23 cellular contexts compared by ENCODE assay signal in genomic region chr7:110373514-110374258, GRCh38.
DNase-seq lines count a peak whose midpoint lies in the region; ATAC-seq and TF ChIP-seq lines count a peak whose summit lies in the region.
"Had no signal": no experiment of that assay in that cellular context is flagged by ENCODE, and none has a peak within 500 bp of the region (broad histone marks: within the 10 kb centered on the region; RNA-seq: fewer than 3 reads in every experiment).

No MANE protein-coding gene starts in this region.

- H3K79me1 ChIP-seq in mesendoderm (ENCODE audit: low read length) = no peaks in the 10 kb centered on the region

- H3K27me3 ChIP-seq in mesendoderm (ENCODE audit: insufficient read depth, low read length, poor library complexity) = no peaks in the 10 kb centered on the region
- H3K27me3 ChIP-seq in mammary epithelial cell (ENCODE audit: insufficient read depth, low read length) = no peaks in the 10 kb centered on the region
- H3K27me3 ChIP-seq: brain microvascular endothelial cell, dorsolateral prefrontal cortex had no signal

- no peak overlapping the region for H3K23ac ChIP-seq in mesendoderm (ENCODE audit: low read length)

- in situ Hi-C loops in mammary epithelial cell (cut with MboI; ENCODE audit: low sequenced_read_pairs in 2 of 2) = no loop called here

- no peak overlapping the region for H3K18ac ChIP-seq in mesendoderm (ENCODE audit: low read length)

- no CpG with 5 or more reads among the region's 2 CpGs for WGBS in mesendoderm (ENCODE audit: extremely low coverage, insufficient coverage, low lambda C conversion rate)
- 77% methylated on average over 2 of the region's 2 CpGs for WGBS in mammary epithelial cell (ENCODE audit: low coverage, missing lambda C conversion rate)

- H3K9me3 ChIP-seq in mammary epithelial cell (replicated peaks; ENCODE audit: insufficient read depth, low read length) = no peaks in the 10 kb centered on the region
- H3K9me3 ChIP-seq: lower lobe of right lung had no signal

- H2AFZ ChIP-seq in mammary epithelial cell (ENCODE audit: low read depth, low read length) = no peak overlapping the region

- H2BK120ac ChIP-seq in mesendoderm (ENCODE audit: low read depth, low read length) = no peak overlapping the region

- H3K4me2 ChIP-seq in mesendoderm (ENCODE audit: low read length) (no peak overlapping the region), mammary epithelial cell (ENCODE audit: insufficient read depth, low read depth, low read length) (no peak overlapping the region)

- intact Hi-C loops in mammary epithelial cell (cut with micrococcal nuclease) = no loop called here

- H4K8ac ChIP-seq in mesendoderm (ENCODE audit: low read depth, low read length) = no peak overlapping the region

- H3K4me1 ChIP-seq in mesendoderm (ENCODE audit: control insufficient read depth, low read depth, low read length) = no peaks in the 10 kb centered on the region
- no peaks in the 10 kb centered on the region for H3K4me1 ChIP-seq in mammary epithelial cell (ENCODE audit: insufficient read depth, low read length)
- H3K4me1 ChIP-seq: lower lobe of right lung had no signal

- H4K5ac ChIP-seq in mesendoderm (ENCODE audit: low read length) = no peak overlapping the region

- no peak overlapping the region for H3K4ac ChIP-seq in mesendoderm (ENCODE audit: low read depth, low read length)

- ATAC-seq in GM19324 (IDR thresholded peaks at IDR 0.05; ENCODE audit: low FRiP score, unreplicated experiment) = no peak
- ATAC-seq: lower lobe of right lung had no signal

- dilution Hi-C loops in mammary epithelial cell (cut with HindIII; ENCODE audit: low sequenced_read_pairs) = no loop called here

- H3K27ac ChIP-seq in mesendoderm (ENCODE audit: low read depth, low read length) (no peak overlapping the region), mammary epithelial cell (ENCODE audit: insufficient read depth, low read depth, low read length) (no peak overlapping the region)
- H3K27ac ChIP-seq: brain microvascular endothelial cell, lower lobe of right lung, skin epidermis had no signal

- H3K9ac ChIP-seq in mesendoderm (ENCODE audit: low read length) (no peak overlapping the region), mammary epithelial cell (ENCODE audit: insufficient read depth, low read length) (no peak overlapping the region)

- DNase-seq in DMS79 (lab: John Stamatoyannopoulos, UW) = peak; percentile 7
- DNase-seq in NCI-H1694 (lab: John Stamatoyannopoulos, UW) = peak; percentile 26
- peak; percentile 10 for DNase-seq in cerebellum (ENCODE audit: low spot score)
- DNase-seq in mesendoderm = peak; percentile 27
- DNase-seq in NAMALWA (ENCODE audit: low spot score) = no peak
- DNase-seq in stimulated activated naive CD4-positive, alpha-beta T cell (lab: John Stamatoyannopoulos, UW) = no peak
- no peak for DNase-seq in mammary epithelial cell
- DNase-seq: activated CD4-positive, alpha-beta memory T cell treated with anti-CD3 and anti-CD28 coated beads, Interleukin-2, amount 10 ng/mL, durations not matched to agents 7 days and 5 days; activated T-cell treated with anti-CD3 and anti-CD28 coated beads, Interleukin-2, amount 50 U/mL, for 24 hours; brain microvascular endothelial cell; COR-L47; dorsolateral prefrontal cortex; GDM1; lower lobe of right lung; naive B cell; NCI-H1417 treated with DMSO at 0.1 percent for 48 hours; NCI-H446 treated with DMSO at 0.1 percent for 48 hours; posterior cingulate gyrus; SHP77 treated with DMSO at 0.1 percent for 48 hours; stimulated activated CD4-positive, alpha-beta T cell treated with anti-CD3 and anti-CD28 coated beads, Interleukin-4, amount 100 ng/mL, for 1 hour; T-helper 2 cell had no signal

- H3K36me3 ChIP-seq in mesendoderm (ENCODE audit: control insufficient read depth, insufficient read depth, low read length) (no peaks in the 10 kb centered on the region), mammary epithelial cell (ENCODE audit: insufficient read depth, low read length) (no peaks in the 10 kb centered on the region)
- H3K36me3 ChIP-seq: brain microvascular endothelial cell, lower lobe of right lung had no signal

- CTCF ChIA-PET in mammary epithelial cell (lab: Charles Lee; ENCODE audit: low non-redundant PET) = no interaction called here

- H3K56ac ChIP-seq in mesendoderm (ENCODE audit: low read length) = no peak overlapping the region

- no TSS peak for BruUV-seq in mammary epithelial cell (replicated peaks; lab: Mats Ljungman, UMichigan)

- H2BK15ac ChIP-seq in mesendoderm (replicated peaks; ENCODE audit: low read depth) = no peak overlapping the region

- H2BK5ac ChIP-seq in mesendoderm (ENCODE audit: low read length) = no peak overlapping the region

- H3K4me3 ChIP-seq in mesendoderm (ENCODE audit: low read length) (no peak overlapping the region), mammary epithelial cell (replicated peaks in 1 of 3; ENCODE audit: insufficient read depth in 1 of 3, low read depth in 2 of 3, low read length in 3 of 3) (no peak overlapping the region)
- H3K4me3 ChIP-seq: dorsolateral prefrontal cortex, lower lobe of right lung, skin epidermis had no signal

- H2AK5ac ChIP-seq in mesendoderm (ENCODE audit: low read length) = no peak overlapping the region

- no peaks in the 10 kb centered on the region for H4K20me1 ChIP-seq in mammary epithelial cell (ENCODE audit: insufficient read depth, low read length)

- no peak for TF ChIP-seq CTCF in mammary epithelial cell (conservative IDR thresholded peaks at IDR 0.05 in 1 of 2, IDR thresholded peaks at IDR 0.05 in 1 of 2; ENCODE audit: extremely low read depth in 1 of 2, insufficient read depth in 1 of 2, low read depth in 1 of 2, low read length in 2 of 2)

- H3K79me2 ChIP-seq in mesendoderm (ENCODE audit: control insufficient read depth, insufficient read depth, low read length) = no peaks in the 10 kb centered on the region
- H3K79me2 ChIP-seq in mammary epithelial cell (ENCODE audit: insufficient read depth, low read length) = no peaks in the 10 kb centered on the region

Comparison
In these comparisons a context has a peak if more than half of its experiments do, and no peak if none do; other contexts are left out.
1. DNase-seq: peak in DMS79 (single experiment), NCI-H1694 (single experiment), cerebellum (single experiment) and mesendoderm (single experiment); none in NAMALWA (single experiment), stimulated activated naive CD4-positive, alpha-beta T cell (0 of 6) and mammary epithelial cell (single experiment).